In genomic region chr3:184561329-184562145, GRCh38 we compare ENCODE assay signal across 8 cellular contexts. TPM values are rescaled to one million over a fixed set of nuclear protein-coding genes. Genes with fewer than 3 reads are reported as not detected.
DNase-seq lines count a peak whose midpoint lies in the region; ATAC-seq and TF ChIP-seq lines count a peak whose summit lies in the region.

Gene EPHB3 (plus strand): TSS chr3:184561785. CDS start chr3:184562236, 451 bp downstream.

- DNase-seq in DMS79 treated with DMSO at 0.1 percent for 48 hours (lab: John Stamatoyannopoulos, UW) (peak; percentile 99), GM23338 (ENCODE audit: low spot score) (peak; percentile 100), Kasumi-1 (lab: John Stamatoyannopoulos, UW) (peak; percentile 98), Peyer's patch (peak; percentile 94 to 99 (median 97)), activated T-helper 1 cell treated with Interleukin-2 at 50 U/mL for 16 hours (ENCODE audit: low read depth) (peak; percentile 75), esophagus muscularis mucosa (ENCODE audit: extremely low spot score) (peak; percentile 100)
- DNase-seq in stimulated activated CD8-positive, alpha-beta memory T cell treated with anti-CD3 and anti-CD28 coated beads, Interleukin-4, amount 100 ng/mL, for 48 hours = peak; percentile 97

- H3K27ac ChIP-seq in GM23338 (ENCODE audit: low read depth) (no peak within 1 kb of the TSS), Peyer's patch (peak within 1 kb of the TSS; percentile 48 to 63 (median 60)), esophagus muscularis mucosa (replicated peaks in 1 of 4) (peak within 1 kb of the TSS; percentile 73 to 89 (median 84)), muscle layer of colon (ENCODE audit: low read depth, low read length) (peak within 1 kb of the TSS; percentile 72)

- H3K27me3 ChIP-seq in GM23338 (ENCODE audit: insufficient read depth) (peaks cover 91% of the 10 kb centered on the region), Peyer's patch (no peaks in the 10 kb centered on the region), esophagus muscularis mucosa (no peaks in the 10 kb centered on the region), muscle layer of colon (ENCODE audit: control insufficient read depth in 1 of 2, insufficient read depth in 2 of 2, low read length in 2 of 2) (no peaks in the 10 kb centered on the region)

- TF ChIP-seq POLR2A in Peyer's patch (IDR thresholded peaks at IDR 0.05) = peak; percentile 67 to 90
- TF ChIP-seq POLR2A in esophagus muscularis mucosa (IDR thresholded peaks at IDR 0.05; ENCODE audit: low read depth) = peak; percentile 54

- H2AFZ ChIP-seq in GM23338 = peak within 1 kb of the TSS; percentile 69; the same call in 1 of the 2 replicates

- intact Hi-C loops in esophagus muscularis mucosa (cut with DNase I) = loop anchor here (1.0 kb wide), 1 partner anchor 219 kb away; no protein-coding TSS in a partner anchor

- no peak within 1 kb of the TSS for H3K27ac Mint-ChIP-seq in GM23338

- H3K4me1 Mint-ChIP-seq in GM23338 = peaks cover 65% of the 10 kb centered on the region

- H3K4me1 ChIP-seq in GM23338 (ENCODE audit: insufficient read depth) (peaks cover 59% of the 10 kb centered on the region), Peyer's patch (peaks cover 3 to 47% (median 14%) of the 10 kb centered on the region in 4 donors), esophagus muscularis mucosa (peaks cover 17 to 58% (median 55%) of the 10 kb centered on the region in 4 donors), muscle layer of colon (ENCODE audit: insufficient read depth, low read length) (peaks cover 27% of the 10 kb centered on the region)

- peak within 1 kb of the TSS; percentile 59 for H3K4me3 ChIP-seq in GM23338
- peak within 1 kb of the TSS; percentile 49 to 76 (median 65) for H3K4me3 ChIP-seq in Peyer's patch
- H3K4me3 ChIP-seq in esophagus muscularis mucosa = peak within 1 kb of the TSS; percentile 77 to 82 (median 79)
- peak within 1 kb of the TSS; percentile 36 to 63 for H3K4me3 ChIP-seq in muscle layer of colon (ENCODE audit: low read depth in 1 of 2, low read length in 2 of 2)

- no peak for TF ChIP-seq EP300 in esophagus muscularis mucosa (IDR thresholded peaks at IDR 0.05)

- H3K4me2 ChIP-seq in GM23338 = peak within 1 kb of the TSS; percentile 77

- H3K27me3 Mint-ChIP-seq in GM23338 (ENCODE audit: insufficient read depth, low read depth, poor library complexity) = peaks cover 88% of the 10 kb centered on the region

- no peaks in the 10 kb centered on the region for H3K79me2 ChIP-seq in GM23338 (replicated peaks; ENCODE audit: insufficient read depth)

- ATAC-seq in GM23338 = peak; percentile 78

- no peaks in the 10 kb centered on the region for H3K9me3 Mint-ChIP-seq in GM23338

- 0 out of 2 replicates have a peak, but pooled peaks cover 3% of the 10 kb centered on the region for H3F3A ChIP-seq in GM23338 (replicated peaks; ENCODE audit: low read depth)

- no peaks in the 10 kb centered on the region for H3K9me3 ChIP-seq in Peyer's patch
- no peaks in the 10 kb centered on the region for H3K9me3 ChIP-seq in esophagus muscularis mucosa
- H3K9me3 ChIP-seq in muscle layer of colon (ENCODE audit: low read length) = no peaks in the 10 kb centered on the region

- H4K20me1 ChIP-seq in GM23338 (replicated peaks; ENCODE audit: insufficient read depth) = peaks cover 19% of the 10 kb centered on the region

- H3K9me2 ChIP-seq in GM23338 (ENCODE audit: insufficient read depth) = no peaks in the 10 kb centered on the region

- H3K4me3 Mint-ChIP-seq in GM23338 = peak within 1 kb of the TSS; percentile 74

- 1% methylated on average over 33 of the region's 74 CpGs for WGBS in esophagus muscularis mucosa

- H3K36me3 Mint-ChIP-seq in GM23338 (ENCODE audit: low read depth) = no peaks in the 10 kb centered on the region

- peak; percentile 95 to 100 for TF ChIP-seq CTCF in GM23338 (conservative IDR thresholded peaks at IDR 0.05; ENCODE audit: low read depth in 2 of 2)
- peak; percentile 83 to 99 (median 96) for TF ChIP-seq CTCF in Peyer's patch (IDR thresholded peaks at IDR 0.05)
- peak; percentile 98 to 99 (median 98) for TF ChIP-seq CTCF in esophagus muscularis mucosa (IDR thresholded peaks at IDR 0.05)

- H3K9ac ChIP-seq in muscle layer of colon (ENCODE audit: low read length) = peak within 1 kb of the TSS; percentile 58

- H3K36me3 ChIP-seq in GM23338 (ENCODE audit: insufficient read depth) (no peaks in the 10 kb centered on the region), Peyer's patch (no peaks in the 10 kb centered on the region), esophagus muscularis mucosa (no peaks in the 10 kb centered on the region), muscle layer of colon (ENCODE audit: insufficient read depth, low read length) (no peaks in the 10 kb centered on the region)

TF ChIP-seq in GM23338, 12 proteins besides CTCF, POLR2A, EP300 and RAD21 (continues in another document):
- no peak for TF ChIP-seq NANOG (IDR thresholded peaks at IDR 0.05; ENCODE audit: borderline replicate concordance)
- TF ChIP-seq CREB1 (CRISPR knock-in tag; IDR thresholded peaks at IDR 0.05; ENCODE audit: low read depth) = no peak
- no peak for TF ChIP-seq ZNF462 (CRISPR knock-in tag; IDR thresholded peaks at IDR 0.05)
- TF ChIP-seq STAT1 (IDR thresholded peaks at IDR 0.05; ENCODE audit: unreplicated experiment) = no peak
- no peak for TF ChIP-seq ZNF114 (CRISPR knock-in tag; IDR thresholded peaks at IDR 0.05)

RNA-seq across cellular contexts. Expression of gene EPHB3, which starts in this region (rescaled TPM):
- total RNA-seq in GM23338 (2014; rRNA removed; shearing (Covaris generic)) = 1.0 and 2.0 TPM in 2 replicates
- polyA plus RNA-seq in GM23338 (2016; fragmentation: Nextera tagmentation; extraction: Ambion mirVana) = 0.54 and 0.57 TPM in 2 replicates
- total RNA-seq in Peyer's patch = 10 to 100 TPM in 3 of 4 donors, 1 to 10 TPM in 1; 6.0 to 59.4 (median 17.2) TPM
- total RNA-seq in esophagus muscularis mucosa = 1 to 10 TPM; 1.5 to 6.1 (median 3.5) TPM
